In the genomic region with DNA sequence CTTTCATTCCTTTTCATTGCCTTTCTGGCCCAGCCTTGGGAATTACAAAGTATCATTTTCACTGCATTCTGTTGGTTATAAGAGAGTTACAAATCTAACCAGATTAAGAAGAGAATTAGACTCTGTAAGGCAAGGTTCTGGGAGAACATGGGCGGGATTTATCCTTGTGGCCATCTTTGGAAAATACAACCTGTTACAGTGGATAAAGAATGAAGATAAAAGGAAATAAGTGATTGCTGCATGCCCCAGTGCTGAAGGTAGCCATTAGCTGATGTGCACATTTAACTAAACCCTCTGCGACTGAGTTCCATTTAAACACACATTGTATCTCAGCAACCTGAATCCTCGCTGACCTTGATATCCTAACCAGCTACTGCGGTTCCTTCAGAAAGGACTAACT, we compare ENCODE assay signal across 25 cellular contexts.
A peak's percentile ranks its signal among the peaks of the same experiment; 100 is the strongest.
DNase-seq lines count a peak whose midpoint lies in the region; ATAC-seq, FAIRE-seq and TF ChIP-seq lines count a peak whose summit lies in the region.
"Had no signal": no experiment of that assay in that cellular context is flagged by ENCODE, and none has a peak within 500 bp of the region (broad histone marks: within the 10 kb centered on the region; RNA-seq: fewer than 3 reads in every experiment).

No MANE protein-coding gene starts in this region.

- H3K4me3 ChIP-seq in HepG2 (replicated peaks in 1 of 3; ENCODE audit: insufficient read depth in 1 of 3, low read depth in 2 of 3, low read length in 3 of 3) = no peak overlapping the region
- no peak overlapping the region for H3K4me3 ChIP-seq in right lobe of liver
- H3K4me3 ChIP-seq: BLaER1 treated with 17β-estradiol and CSF1 and Interleukin-3, amounts not matched to agents 10 nM and 100 nM had no signal

- H3K4me2 ChIP-seq in HepG2 (ENCODE audit: low read depth, low read length) = no peak overlapping the region
- H3K4me2 ChIP-seq: BLaER1 treated with 17β-estradiol and CSF1 and Interleukin-3, amounts not matched to agents 10 nM and 100 nM had no signal

- TF ChIP-seq POLR2A in HepG2 (IDR thresholded peaks at IDR 0.05; ENCODE audit: insufficient read depth in 1 of 2, low read depth in 2 of 2, low read length in 2 of 2) (no peak), right lobe of liver (IDR thresholded peaks at IDR 0.05) (no peak)

- H3K4me1 Mint-ChIP-seq in T-helper 17 cell = peaks cover 15% of the 10 kb centered on the region
- H3K4me1 Mint-ChIP-seq: CD14-positive monocyte had no signal

- CTCF ChIA-PET in HepG2 (lab: Yijun Ruan, JAX; ENCODE audit: low intra/inter-chr PET ratio, low total read pairs) = no interaction called here

- TF ChIP-seq EP300 in HepG2 (IDR thresholded peaks at IDR 0.05; ENCODE audit: low read depth in 2 of 2, low read length in 2 of 2) (no peak), HepG2 (CRISPR knock-in tag; IDR thresholded peaks at IDR 0.05; ENCODE audit: borderline replicate concordance) (no peak)

- no peaks in the 10 kb centered on the region for H3K79me2 ChIP-seq in HepG2 (ENCODE audit: insufficient read depth, low read length)

- H3K4me1 ChIP-seq in HepG2 (ENCODE audit: insufficient read depth, low read length) = no peaks in the 10 kb centered on the region
- H3K4me1 ChIP-seq in right lobe of liver = no peaks in the 10 kb centered on the region
- H3K4me1 ChIP-seq: BE2C had no signal

- in situ Hi-C loops in HepG2 (cut with HindIII; ENCODE audit: extremely low pct_ligation_motif_present, low pct_unique_long_range_greater_than_20kb) = loop anchor here (10.0 to 25.0 kb wide), 2 partner anchors 348 to 885 kb away; no protein-coding TSS in a partner anchor

- no peak overlapping the region for H2AFZ ChIP-seq in HepG2 (ENCODE audit: low read length)

- POLR2A ChIA-PET in HepG2 (lab: Yijun Ruan, JAX) = no interaction called here

- no peaks in the 10 kb centered on the region for H3K27me3 ChIP-seq in HepG2 (ENCODE audit: control insufficient read depth in 1 of 2, insufficient read depth in 2 of 2, low read length in 2 of 2)
- no peaks in the 10 kb centered on the region for H3K27me3 ChIP-seq in right lobe of liver
- H3K27me3 ChIP-seq: BE2C; BLaER1 treated with 17β-estradiol and CSF1 and Interleukin-3, amounts not matched to agents 10 nM and 100 nM had no signal

- no TSS peak for BruUV-seq in HepG2 (replicated peaks; lab: Mats Ljungman, UMichigan)

- intact Hi-C loops in HepG2 (cut with micrococcal nuclease; ENCODE audit: unreplicated experiment) (loop anchor here (5.0 kb wide), 1 partner anchor 68 kb away; no protein-coding TSS in a partner anchor), right lobe of liver (cut with DNase I) (no loop called here)

- H3K9me3 ChIP-seq in HepG2 (ENCODE audit: low read length) = no peaks in the 10 kb centered on the region
- H3K9me3 ChIP-seq in right lobe of liver = no peaks in the 10 kb centered on the region
- H3K9me3 ChIP-seq in T-helper 17 cell (ENCODE audit: control insufficient read depth, low read length, poor library complexity, severe bottlenecking) = no peaks in the 10 kb centered on the region
- H3K9me3 ChIP-seq: BE2C; BLaER1 treated with 17β-estradiol and CSF1 and Interleukin-3, amounts not matched to agents 10 nM and 100 nM had no signal

- no peak overlapping the region for H3K27ac ChIP-seq in HepG2 (ENCODE audit: extremely low read length, insufficient read depth, low read length)
- no peak overlapping the region for H3K27ac ChIP-seq in right lobe of liver
- H3K27ac ChIP-seq: 22Rv1; BLaER1 treated with 17β-estradiol and CSF1 and Interleukin-3, amounts not matched to agents 10 nM and 100 nM had no signal

- no peaks in the 10 kb centered on the region for H4K20me1 ChIP-seq in HepG2 (ENCODE audit: insufficient read depth, low read length)

- 89% methylated on average over 4 of the region's 4 CpGs for WGBS in HepG2 (ENCODE audit: low lambda C conversion rate)
- WGBS in right lobe of liver (ENCODE audit: insufficient coverage, low coverage, low lambda C conversion rate, missing lambda C conversion rate) = 90% methylated on average over 4 of the region's 4 CpGs

- H3K4me3 Mint-ChIP-seq in T-helper 17 cell = peak overlapping the region; percentile 9
- H3K4me3 Mint-ChIP-seq: CD14-positive monocyte; CD4-positive, alpha-beta memory T cell had no signal

- H3K36me3 Mint-ChIP-seq in T-helper 17 cell (ENCODE audit: low read depth) = peaks cover 7% of the 10 kb centered on the region

- H3K36me3 ChIP-seq in HepG2 (replicated peaks in 1 of 2; ENCODE audit: control insufficient read depth in 1 of 2, insufficient read depth in 2 of 2, low read length in 2 of 2) (peaks cover 16 to 33% of the 10 kb centered on the region in 2 experiments), right lobe of liver (peaks cover 0 to 11% (median 0%) of the 10 kb centered on the region in 4 donors)

- H3K27me3 Mint-ChIP-seq in T-helper 17 cell = no peaks in the 10 kb centered on the region
- H3K27me3 Mint-ChIP-seq: CD4-positive, alpha-beta memory T cell had no signal

- no peak overlapping the region for H3K9ac ChIP-seq in HepG2 (ENCODE audit: insufficient read depth, low read depth, low read length)
- H3K9ac ChIP-seq: BLaER1 treated with 17β-estradiol and CSF1 and Interleukin-3, amounts not matched to agents 10 nM and 100 nM had no signal

- DNase-seq in HepG2 (ENCODE audit: low spot score) (no peak), right lobe of liver (no peak), T-helper 17 cell (no peak), superior temporal gyrus (ENCODE audit: extremely low spot score) (peak; percentile 5), HPDE6-E6E7 (ENCODE audit: extremely low spot score) (no peak), SKM-1 (lab: John Stamatoyannopoulos, UW; ENCODE audit: unreplicated experiment) (no peak)
- DNase-seq: ACHN; AML-193; BE2C; Calu3; CD4-positive, alpha-beta memory T cell; COR-L47; DMS53; DMS79 treated with DMSO at 0.1 percent for 48 hours; GF-D8; H7 had no signal

- no peak for TF ChIP-seq RAD21 in HepG2 (CRISPR knock-in tag; IDR thresholded peaks at IDR 0.05)

- no peak for FAIRE-seq in HepG2 (lab: Jason Lieb, UNC)
- FAIRE-seq: A204.1, GM12891, GM18507, H1 had no signal

- peak overlapping the region; percentile 14 for H3K27ac Mint-ChIP-seq in T-helper 17 cell
- H3K27ac Mint-ChIP-seq: CD4-positive, alpha-beta memory T cell had no signal

- TF ChIP-seq CTCF in HepG2 (CRISPR knock-in tag; IDR thresholded peaks at IDR 0.05) (no peak), right lobe of liver (IDR thresholded peaks at IDR 0.05) (no peak)

- peak; percentile 39 for ATAC-seq in HepG2
- no peak for ATAC-seq in right lobe of liver
- no peak for ATAC-seq in T-helper 17 cell
- no peak for ATAC-seq in GM18868 (IDR thresholded peaks at IDR 0.05; ENCODE audit: unreplicated experiment)
- ATAC-seq: HCT116 had no signal

TF ChIP-seq in HepG2, 621 proteins besides CTCF, POLR2A, EP300 and RAD21:
- TF ChIP-seq ZBTB43 (CRISPR knock-in tag; conservative IDR thresholded peaks at IDR 0.05) (no peak), HMG20B (CRISPR knock-in tag; conservative IDR thresholded peaks at IDR 0.05) (no peak), SP1 (IDR thresholded peaks at IDR 0.05) (no peak), SP1 (CRISPR knock-in tag; IDR thresholded peaks at IDR 0.05) (no peak), NBN (conservative IDR thresholded peaks at IDR 0.05) (no peak), ZNF235 (CRISPR knock-in tag; IDR thresholded peaks at IDR 0.05; ENCODE audit: borderline replicate concordance) (no peak), ZFP41 (CRISPR knock-in tag; IDR thresholded peaks at IDR 0.05; ENCODE audit: borderline replicate concordance) (no peak), RBFOX2 (IDR thresholded peaks at IDR 0.05; ENCODE audit: low read depth, low read length) (no peak)
- TF ChIP-seq, protein P1, sequence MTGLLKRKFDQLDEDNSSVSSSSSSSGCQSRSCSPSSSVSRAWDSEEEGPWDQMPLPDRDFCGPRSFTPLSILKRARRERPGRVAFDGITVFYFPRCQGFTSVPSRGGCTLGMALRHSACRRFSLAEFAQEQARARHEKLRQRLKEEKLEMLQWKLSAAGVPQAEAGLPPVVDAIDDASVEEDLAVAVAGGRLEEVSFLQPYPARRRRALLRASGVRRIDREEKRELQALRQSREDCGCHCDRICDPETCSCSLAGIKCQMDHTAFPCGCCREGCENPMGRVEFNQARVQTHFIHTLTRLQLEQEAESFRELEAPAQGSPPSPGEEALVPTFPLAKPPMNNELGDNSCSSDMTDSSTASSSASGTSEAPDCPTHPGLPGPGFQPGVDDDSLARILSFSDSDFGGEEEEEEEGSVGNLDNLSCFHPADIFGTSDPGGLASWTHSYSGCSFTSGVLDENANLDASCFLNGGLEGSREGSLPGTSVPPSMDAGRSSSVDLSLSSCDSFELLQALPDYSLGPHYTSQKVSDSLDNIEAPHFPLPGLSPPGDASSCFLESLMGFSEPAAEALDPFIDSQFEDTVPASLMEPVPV (CRISPR knock-in tag; IDR thresholded peaks at IDR 0.05) = no peak
- TF ChIP-seq, protein P2, sequence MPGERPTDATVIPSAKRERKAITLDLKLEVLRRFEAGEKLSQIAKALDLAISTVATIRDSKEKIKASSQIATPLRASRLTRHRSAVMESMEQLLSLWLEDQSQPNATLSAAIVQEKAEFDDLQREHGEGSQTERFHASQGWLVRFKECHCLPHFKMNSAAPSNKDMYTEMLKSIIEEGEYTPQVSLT (CRISPR knock-in tag; IDR thresholded peaks at IDR 0.05; ENCODE audit: borderline replicate concordance, low read depth) = no peak
